ENCODE assay signal across 1 cellular context in the genomic region with DNA sequence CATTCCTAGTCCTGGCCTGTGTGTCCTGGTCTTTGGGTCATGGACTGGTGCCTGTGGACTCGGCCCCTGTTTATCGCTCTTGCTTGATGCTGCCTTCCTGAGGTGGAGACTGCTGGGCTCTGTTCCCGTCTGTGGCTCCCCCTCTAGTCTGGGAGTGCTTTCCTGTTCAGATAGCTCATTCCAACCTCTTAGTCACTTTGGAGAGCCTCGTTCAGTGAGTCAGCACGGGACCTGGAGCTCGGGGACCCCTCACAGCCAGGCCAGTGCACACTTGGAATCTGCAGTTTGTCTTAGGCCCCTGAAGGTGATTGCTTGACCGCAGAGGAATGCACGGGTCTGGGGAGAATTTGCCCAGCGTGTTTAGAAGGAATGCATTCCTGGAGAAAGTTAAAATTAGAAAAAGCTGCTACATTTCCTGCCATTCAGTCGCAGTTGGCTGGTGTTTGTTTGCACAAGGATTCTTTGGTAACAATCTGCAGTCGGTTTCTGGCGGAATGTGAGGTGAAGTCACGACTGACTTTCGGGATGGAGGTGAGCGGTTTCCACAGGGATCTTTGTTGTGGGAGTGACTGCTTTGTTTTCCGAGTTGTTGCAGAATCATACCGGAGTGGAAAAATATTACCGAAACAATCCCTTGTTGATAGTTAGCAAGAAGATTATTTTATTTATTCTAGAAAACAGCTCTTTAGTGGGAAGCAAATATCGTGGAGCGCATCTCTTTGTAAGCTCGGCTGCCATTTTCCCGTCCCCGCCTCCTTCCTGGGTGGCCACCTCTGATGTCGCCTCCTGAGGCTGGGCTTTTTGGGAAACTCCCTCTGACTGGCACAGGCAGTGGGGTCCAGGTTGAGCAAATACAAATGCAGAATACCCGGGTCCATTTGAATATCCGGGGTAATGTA.
A peak's percentile ranks its signal among the peaks of the same experiment; 100 is the strongest.
TF ChIP-seq lines count a peak whose summit lies in the region.

No MANE protein-coding gene starts in this region.

TF ChIP-seq in HepG2, 621 proteins besides CTCF, POLR2A, EP300 and RAD21 (continued from another document and continues in another):
- TF ChIP-seq ZSCAN9 (CRISPR knock-in tag; IDR thresholded peaks at IDR 0.05; ENCODE audit: borderline replicate concordance): peak; percentile 62; the same call in 1 of the 2 replicates
- TF ChIP-seq HNF4G (IDR thresholded peaks at IDR 0.05; ENCODE audit: borderline replicate concordance, low read depth, low read length): no peak
- 0 out of 2 replicates have a peak, but pooled peaks have one; percentile 72 for TF ChIP-seq HNF4G (CRISPR knock-in tag; IDR thresholded peaks at IDR 0.05; ENCODE audit: borderline replicate concordance, low read depth)
- no peak for TF ChIP-seq KLF6 (CRISPR knock-in tag; IDR thresholded peaks at IDR 0.05)
- 0 out of 2 replicates have a peak, but pooled peaks have one; percentile 43 for TF ChIP-seq YEATS2 (CRISPR knock-in tag; IDR thresholded peaks at IDR 0.05; ENCODE audit: borderline replicate concordance)
- TF ChIP-seq ZNF619 (CRISPR knock-in tag; IDR thresholded peaks at IDR 0.05): peak; percentile 51; the same call in 1 of the 2 replicates
- no peak for TF ChIP-seq SETDB1 (CRISPR knock-in tag; IDR thresholded peaks at IDR 0.05; ENCODE audit: borderline replicate concordance)
- TF ChIP-seq CCDC6 (CRISPR knock-in tag; IDR thresholded peaks at IDR 0.05): peak; percentile 23; the same call in 1 of the 2 replicates
- TF ChIP-seq SMYD3 (CRISPR knock-in tag; IDR thresholded peaks at IDR 0.05): no peak
- TF ChIP-seq ASH2L (IDR thresholded peaks at IDR 0.05; ENCODE audit: insufficient read length, low read depth, low read length): peak; percentile 78
- TF ChIP-seq DPF2 (CRISPR knock-in tag; IDR thresholded peaks at IDR 0.05; ENCODE audit: borderline replicate concordance, low read depth): 0 out of 2 replicates have a peak, but pooled peaks have one; percentile 60
- TF ChIP-seq, protein P1, sequence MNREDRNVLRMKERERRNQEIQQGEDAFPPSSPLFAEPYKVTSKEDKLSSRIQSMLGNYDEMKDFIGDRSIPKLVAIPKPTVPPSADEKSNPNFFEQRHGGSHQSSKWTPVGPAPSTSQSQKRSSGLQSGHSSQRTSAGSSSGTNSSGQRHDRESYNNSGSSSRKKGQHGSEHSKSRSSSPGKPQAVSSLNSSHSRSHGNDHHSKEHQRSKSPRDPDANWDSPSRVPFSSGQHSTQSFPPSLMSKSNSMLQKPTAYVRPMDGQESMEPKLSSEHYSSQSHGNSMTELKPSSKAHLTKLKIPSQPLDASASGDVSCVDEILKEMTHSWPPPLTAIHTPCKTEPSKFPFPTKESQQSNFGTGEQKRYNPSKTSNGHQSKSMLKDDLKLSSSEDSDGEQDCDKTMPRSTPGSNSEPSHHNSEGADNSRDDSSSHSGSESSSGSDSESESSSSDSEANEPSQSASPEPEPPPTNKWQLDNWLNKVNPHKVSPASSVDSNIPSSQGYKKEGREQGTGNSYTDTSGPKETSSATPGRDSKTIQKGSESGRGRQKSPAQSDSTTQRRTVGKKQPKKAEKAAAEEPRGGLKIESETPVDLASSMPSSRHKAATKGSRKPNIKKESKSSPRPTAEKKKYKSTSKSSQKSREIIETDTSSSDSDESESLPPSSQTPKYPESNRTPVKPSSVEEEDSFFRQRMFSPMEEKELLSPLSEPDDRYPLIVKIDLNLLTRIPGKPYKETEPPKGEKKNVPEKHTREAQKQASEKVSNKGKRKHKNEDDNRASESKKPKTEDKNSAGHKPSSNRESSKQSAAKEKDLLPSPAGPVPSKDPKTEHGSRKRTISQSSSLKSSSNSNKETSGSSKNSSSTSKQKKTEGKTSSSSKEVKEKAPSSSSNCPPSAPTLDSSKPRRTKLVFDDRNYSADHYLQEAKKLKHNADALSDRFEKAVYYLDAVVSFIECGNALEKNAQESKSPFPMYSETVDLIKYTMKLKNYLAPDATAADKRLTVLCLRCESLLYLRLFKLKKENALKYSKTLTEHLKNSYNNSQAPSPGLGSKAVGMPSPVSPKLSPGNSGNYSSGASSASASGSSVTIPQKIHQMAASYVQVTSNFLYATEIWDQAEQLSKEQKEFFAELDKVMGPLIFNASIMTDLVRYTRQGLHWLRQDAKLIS (CRISPR knock-in tag; IDR thresholded peaks at IDR 0.05): no peak; the same call in 1 of the 2 replicates
- peak; percentile 36; the same call in 1 of the 2 replicates for TF ChIP-seq TARDBP (CRISPR knock-in tag; IDR thresholded peaks at IDR 0.05)
- peak; percentile 18; the same call in 1 of the 2 replicates for TF ChIP-seq MED13 (CRISPR knock-in tag; IDR thresholded peaks at IDR 0.05)
- TF ChIP-seq NR2F2 (IDR thresholded peaks at IDR 0.05; ENCODE audit: borderline replicate concordance, low read depth): peak; percentile 31; the same call in 1 of the 2 replicates
- TF ChIP-seq, protein P2, sequence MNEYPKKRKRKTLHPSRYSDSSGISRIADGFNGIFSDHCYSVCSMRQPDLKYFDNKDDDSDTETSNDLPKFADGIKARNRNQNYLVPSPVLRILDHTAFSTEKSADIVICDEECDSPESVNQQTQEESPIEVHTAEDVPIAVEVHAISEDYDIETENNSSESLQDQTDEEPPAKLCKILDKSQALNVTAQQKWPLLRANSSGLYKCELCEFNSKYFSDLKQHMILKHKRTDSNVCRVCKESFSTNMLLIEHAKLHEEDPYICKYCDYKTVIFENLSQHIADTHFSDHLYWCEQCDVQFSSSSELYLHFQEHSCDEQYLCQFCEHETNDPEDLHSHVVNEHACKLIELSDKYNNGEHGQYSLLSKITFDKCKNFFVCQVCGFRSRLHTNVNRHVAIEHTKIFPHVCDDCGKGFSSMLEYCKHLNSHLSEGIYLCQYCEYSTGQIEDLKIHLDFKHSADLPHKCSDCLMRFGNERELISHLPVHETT (CRISPR knock-in tag; conservative IDR thresholded peaks at IDR 0.05): 0 out of 2 replicates have a peak, but pooled peaks have one; percentile 40
- TF ChIP-seq, protein P3, sequence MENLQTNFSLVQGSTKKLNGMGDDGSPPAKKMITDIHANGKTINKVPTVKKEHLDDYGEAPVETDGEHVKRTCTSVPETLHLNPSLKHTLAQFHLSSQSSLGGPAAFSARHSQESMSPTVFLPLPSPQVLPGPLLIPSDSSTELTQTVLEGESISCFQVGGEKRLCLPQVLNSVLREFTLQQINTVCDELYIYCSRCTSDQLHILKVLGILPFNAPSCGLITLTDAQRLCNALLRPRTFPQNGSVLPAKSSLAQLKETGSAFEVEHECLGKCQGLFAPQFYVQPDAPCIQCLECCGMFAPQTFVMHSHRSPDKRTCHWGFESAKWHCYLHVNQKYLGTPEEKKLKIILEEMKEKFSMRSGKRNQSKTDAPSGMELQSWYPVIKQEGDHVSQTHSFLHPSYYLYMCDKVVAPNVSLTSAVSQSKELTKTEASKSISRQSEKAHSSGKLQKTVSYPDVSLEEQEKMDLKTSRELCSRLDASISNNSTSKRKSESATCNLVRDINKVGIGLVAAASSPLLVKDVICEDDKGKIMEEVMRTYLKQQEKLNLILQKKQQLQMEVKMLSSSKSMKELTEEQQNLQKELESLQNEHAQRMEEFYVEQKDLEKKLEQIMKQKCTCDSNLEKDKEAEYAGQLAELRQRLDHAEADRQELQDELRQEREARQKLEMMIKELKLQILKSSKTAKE (CRISPR knock-in tag; IDR thresholded peaks at IDR 0.05; ENCODE audit: borderline replicate concordance): peak; percentile 64; the same call in 1 of the 2 replicates
- 0 out of 2 replicates have a peak, but pooled peaks have one; percentile 39 for TF ChIP-seq ZNF891 (CRISPR knock-in tag; IDR thresholded peaks at IDR 0.05)
- TF ChIP-seq HOXA3 (CRISPR knock-in tag; IDR thresholded peaks at IDR 0.05): peak; percentile 49; the same call in 1 of the 2 replicates
- 0 out of 2 replicates have a peak, but pooled peaks have one; percentile 31 for TF ChIP-seq POLR2AphosphoS2 (IDR thresholded peaks at IDR 0.05; ENCODE audit: low read depth, low read length)
- TF ChIP-seq KAT8 (CRISPR knock-in tag; IDR thresholded peaks at IDR 0.05): peak; percentile 52; the same call in 1 of the 2 replicates
- peak; percentile 34; the same call in 1 of the 2 replicates for TF ChIP-seq MAFF (IDR thresholded peaks at IDR 0.05; ENCODE audit: low read depth, low read length)
- TF ChIP-seq, protein P4, sequence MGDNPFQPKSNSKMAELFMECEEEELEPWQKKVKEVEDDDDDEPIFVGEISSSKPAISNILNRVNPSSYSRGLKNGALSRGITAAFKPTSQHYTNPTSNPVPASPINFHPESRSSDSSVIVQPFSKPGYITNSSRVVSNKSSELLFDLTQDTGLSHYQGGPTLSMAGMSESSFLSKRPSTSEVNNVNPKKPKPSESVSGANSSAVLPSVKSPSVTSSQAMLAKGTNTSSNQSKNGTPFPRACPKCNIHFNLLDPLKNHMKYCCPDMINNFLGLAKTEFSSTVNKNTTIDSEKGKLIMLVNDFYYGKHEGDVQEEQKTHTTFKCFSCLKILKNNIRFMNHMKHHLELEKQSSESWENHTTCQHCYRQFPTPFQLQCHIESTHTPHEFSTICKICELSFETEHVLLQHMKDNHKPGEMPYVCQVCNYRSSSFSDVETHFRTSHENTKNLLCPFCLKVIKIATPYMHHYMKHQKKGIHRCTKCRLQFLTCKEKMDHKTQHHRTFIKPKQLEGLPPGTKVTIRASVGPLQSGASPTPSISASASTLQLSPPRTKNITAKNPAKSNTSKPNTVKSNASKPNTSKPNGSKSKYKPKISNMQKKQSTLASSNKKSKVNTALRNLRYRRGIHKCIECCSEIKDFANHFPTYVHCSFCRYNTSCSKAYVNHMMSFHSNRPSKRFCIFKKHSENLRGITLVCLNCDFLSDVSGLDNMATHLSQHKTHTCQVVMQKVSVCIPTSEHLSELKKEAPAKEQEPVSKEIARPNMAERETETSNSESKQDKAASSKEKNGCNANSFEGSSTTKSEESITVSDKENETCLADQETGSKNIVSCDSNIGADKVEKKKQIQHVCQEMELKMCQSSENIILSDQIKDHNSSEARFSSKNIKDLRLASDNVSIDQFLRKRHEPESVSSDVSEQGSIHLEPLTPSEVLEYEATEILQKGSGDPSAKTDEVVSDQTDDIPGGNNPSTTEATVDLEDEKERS (CRISPR knock-in tag; IDR thresholded peaks at IDR 0.05): peak; percentile 51; the same call in 1 of the 2 replicates
- TF ChIP-seq, protein P5, sequence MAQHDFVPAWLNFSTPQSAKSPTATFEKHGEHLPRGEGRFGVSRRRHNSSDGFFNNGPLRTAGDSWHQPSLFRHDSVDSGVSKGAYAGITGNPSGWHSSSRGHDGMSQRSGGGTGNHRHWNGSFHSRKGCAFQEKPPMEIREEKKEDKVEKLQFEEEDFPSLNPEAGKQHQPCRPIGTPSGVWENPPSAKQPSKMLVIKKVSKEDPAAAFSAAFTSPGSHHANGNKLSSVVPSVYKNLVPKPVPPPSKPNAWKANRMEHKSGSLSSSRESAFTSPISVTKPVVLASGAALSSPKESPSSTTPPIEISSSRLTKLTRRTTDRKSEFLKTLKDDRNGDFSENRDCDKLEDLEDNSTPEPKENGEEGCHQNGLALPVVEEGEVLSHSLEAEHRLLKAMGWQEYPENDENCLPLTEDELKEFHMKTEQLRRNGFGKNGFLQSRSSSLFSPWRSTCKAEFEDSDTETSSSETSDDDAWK (CRISPR knock-in tag; IDR thresholded peaks at IDR 0.05): no peak
- TF ChIP-seq ZNF781 (CRISPR knock-in tag; IDR thresholded peaks at IDR 0.05; ENCODE audit: borderline replicate concordance, not compliant biosample characterization): peak; percentile 6
- no peak for TF ChIP-seq RFX3 (CRISPR knock-in tag; IDR thresholded peaks at IDR 0.05)
- TF ChIP-seq, protein P6, sequence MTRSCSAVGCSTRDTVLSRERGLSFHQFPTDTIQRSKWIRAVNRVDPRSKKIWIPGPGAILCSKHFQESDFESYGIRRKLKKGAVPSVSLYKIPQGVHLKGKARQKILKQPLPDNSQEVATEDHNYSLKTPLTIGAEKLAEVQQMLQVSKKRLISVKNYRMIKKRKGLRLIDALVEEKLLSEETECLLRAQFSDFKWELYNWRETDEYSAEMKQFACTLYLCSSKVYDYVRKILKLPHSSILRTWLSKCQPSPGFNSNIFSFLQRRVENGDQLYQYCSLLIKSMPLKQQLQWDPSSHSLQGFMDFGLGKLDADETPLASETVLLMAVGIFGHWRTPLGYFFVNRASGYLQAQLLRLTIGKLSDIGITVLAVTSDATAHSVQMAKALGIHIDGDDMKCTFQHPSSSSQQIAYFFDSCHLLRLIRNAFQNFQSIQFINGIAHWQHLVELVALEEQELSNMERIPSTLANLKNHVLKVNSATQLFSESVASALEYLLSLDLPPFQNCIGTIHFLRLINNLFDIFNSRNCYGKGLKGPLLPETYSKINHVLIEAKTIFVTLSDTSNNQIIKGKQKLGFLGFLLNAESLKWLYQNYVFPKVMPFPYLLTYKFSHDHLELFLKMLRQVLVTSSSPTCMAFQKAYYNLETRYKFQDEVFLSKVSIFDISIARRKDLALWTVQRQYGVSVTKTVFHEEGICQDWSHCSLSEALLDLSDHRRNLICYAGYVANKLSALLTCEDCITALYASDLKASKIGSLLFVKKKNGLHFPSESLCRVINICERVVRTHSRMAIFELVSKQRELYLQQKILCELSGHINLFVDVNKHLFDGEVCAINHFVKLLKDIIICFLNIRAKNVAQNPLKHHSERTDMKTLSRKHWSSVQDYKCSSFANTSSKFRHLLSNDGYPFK (CRISPR knock-in tag; IDR thresholded peaks at IDR 0.05; ENCODE audit: borderline replicate concordance): no peak
- TF ChIP-seq CERS6 (CRISPR knock-in tag; IDR thresholded peaks at IDR 0.05): no peak
- no peak for TF ChIP-seq SOX6 (IDR thresholded peaks at IDR 0.05)
- peak; percentile 65 for TF ChIP-seq SOX6 (CRISPR knock-in tag; IDR thresholded peaks at IDR 0.05)
- no peak for TF ChIP-seq HDAC6 (IDR thresholded peaks at IDR 0.05; ENCODE audit: low read depth, low read length)
- TF ChIP-seq, protein P7, sequence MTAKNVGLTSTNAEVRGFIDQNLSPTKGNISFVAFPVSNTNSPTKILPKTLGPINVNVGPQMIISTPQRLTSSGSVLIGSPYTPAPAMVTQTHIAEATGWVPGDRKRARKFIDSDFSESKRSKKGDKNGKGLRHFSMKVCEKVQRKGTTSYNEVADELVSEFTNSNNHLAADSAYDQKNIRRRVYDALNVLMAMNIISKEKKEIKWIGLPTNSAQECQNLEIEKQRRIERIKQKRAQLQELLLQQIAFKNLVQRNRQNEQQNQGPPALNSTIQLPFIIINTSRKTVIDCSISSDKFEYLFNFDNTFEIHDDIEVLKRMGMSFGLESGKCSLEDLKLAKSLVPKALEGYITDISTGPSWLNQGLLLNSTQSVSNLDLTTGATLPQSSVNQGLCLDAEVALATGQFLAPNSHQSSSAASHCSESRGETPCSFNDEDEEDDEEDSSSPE (CRISPR knock-in tag; IDR thresholded peaks at IDR 0.05): no peak
- TF ChIP-seq IKZF5 (CRISPR knock-in tag; IDR thresholded peaks at IDR 0.05): peak; percentile 62; the same call in 1 of the 2 replicates
- TF ChIP-seq ZNF3 (CRISPR knock-in tag; IDR thresholded peaks at IDR 0.05): peak; percentile 70; the same call in 1 of the 2 replicates
